Comparison of ENCODE assay signal across 8 cellular contexts in genomic region chr11:128692750-128693578, GRCh38. TPM values are rescaled to one million over a fixed set of nuclear protein-coding genes. Genes with fewer than 3 reads are reported as not detected.
DNase-seq lines count a peak whose midpoint lies in the region; ATAC-seq, FAIRE-seq and TF ChIP-seq lines count a peak whose summit lies in the region.

No MANE protein-coding gene starts in this region.

- no peaks in the 10 kb centered on the region for H3K36me3 ChIP-seq in prostate gland

- TF ChIP-seq POLR2A in prostate gland (IDR thresholded peaks at IDR 0.05), result no peak

- no peaks in the 10 kb centered on the region for H3K9me3 ChIP-seq in prostate gland

- DNase-seq in D341Med (ENCODE audit: low spot score), result peak; percentile 38
- DNase-seq in activated T-cell treated with anti-CD3 and anti-CD28 coated beads, Interleukin-2, amount 50 U/mL, for 48 hours, result peak; percentile 67
- DNase-seq in germinal center (ENCODE audit: low spot score), result peak; percentile 48
- DNase-seq in prostate gland (ENCODE audit: low spot score), result no peak
- DNase-seq in NCI-H2107 treated with DMSO at 0.1 percent for 48 hours (lab: John Stamatoyannopoulos, UW; ENCODE audit: unreplicated experiment), result no peak
- no peak for DNase-seq in HTR-8/SVneo (ENCODE audit: insufficient read length, low spot score)

- intact Hi-C loops in prostate gland (cut with DNase I), result no loop called here

- H3K27me3 ChIP-seq in prostate gland (replicated peaks; ENCODE audit: insufficient read depth), result peaks cover 44% of the 10 kb centered on the region

- H3K4me1 ChIP-seq in prostate gland (replicated peaks), result no peaks in the 10 kb centered on the region

- FAIRE-seq in HTR-8/SVneo (lab: Jason Lieb, UNC), result no peak

- ATAC-seq in HG03354 (IDR thresholded peaks at IDR 0.05; ENCODE audit: poor library complexity, severe bottlenecking, unreplicated experiment) (peak; percentile 15), HG03159 (IDR thresholded peaks at IDR 0.05; ENCODE audit: unreplicated experiment) (no peak)

- peak overlapping the region; percentile 57 to 61 for H3K27ac ChIP-seq in prostate gland

- 1% methylated on average over 62 of the region's 68 CpGs for WGBS in prostate gland

- no peak for TF ChIP-seq CTCF in prostate gland (IDR thresholded peaks at IDR 0.05)

- H3K4me3 ChIP-seq in prostate gland, result peak overlapping the region; percentile 36 to 42

RNA-seq across cellular contexts. Expression of gene FLI1, which starts 0.9 kb away (rescaled TPM):
- total RNA-seq in prostate gland, result 10 to 100 TPM in 1 of 2 donors, 1 to 10 TPM in 1; 9.8 to 10.6 TPM

Comparison
In these comparisons a context has a peak if more than half of its experiments do, and no peak if none do; other contexts are left out.
1. DNase-seq: peak in D341Med (single experiment), activated T-cell treated with anti-CD3 and anti-CD28 coated beads, Interleukin-2, amount 50 U/mL, for 48 hours (2 of 2) and germinal center (single experiment); none in prostate gland (single experiment), NCI-H2107 treated with DMSO at 0.1 percent for 48 hours (single experiment) and HTR-8/SVneo (single experiment).